Comparison of ENCODE assay signal across 14 cellular contexts in the genomic region with DNA sequence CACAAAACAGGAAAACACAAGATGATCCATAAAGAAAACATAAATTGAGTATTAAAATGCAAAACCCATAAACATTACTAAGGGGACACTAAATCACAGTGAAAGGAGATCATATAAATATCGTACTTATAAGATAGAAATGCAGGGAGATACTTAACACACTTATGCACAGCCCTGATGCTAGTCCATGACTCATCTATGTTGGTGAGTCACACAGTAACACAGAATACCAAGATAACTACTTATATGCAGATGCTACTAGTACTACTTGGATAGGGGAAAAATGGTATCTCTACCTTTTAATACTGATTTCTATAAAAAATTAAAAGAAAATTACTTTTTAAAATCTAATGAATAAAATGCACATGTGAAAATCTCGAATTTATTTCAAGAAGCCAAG.
DNase-seq lines count a peak whose midpoint lies in the region; ATAC-seq and TF ChIP-seq lines count a peak whose summit lies in the region.
"Had no signal": no experiment of that assay in that cellular context is flagged by ENCODE, and none has a peak within 500 bp of the region (broad histone marks: within the 10 kb centered on the region; RNA-seq: fewer than 3 reads in every experiment).

No MANE protein-coding gene starts in this region.

- ATAC-seq in GM21619 (IDR thresholded peaks at IDR 0.05; ENCODE audit: unreplicated experiment) = no peak
- ATAC-seq in GM18861 (IDR thresholded peaks at IDR 0.05; ENCODE audit: unreplicated experiment) = no peak
- ATAC-seq: lower lobe of right lung had no signal

- H3K4me1 ChIP-seq in osteoblast (ENCODE audit: insufficient read depth, low read length) = no peaks in the 10 kb centered on the region
- H3K4me1 ChIP-seq: lower lobe of right lung, tibial nerve had no signal

- H3K79me2 ChIP-seq in osteoblast (ENCODE audit: insufficient read depth, low read length) = no peaks in the 10 kb centered on the region

- peaks cover 5% of the 10 kb centered on the region for H3K4me1 Mint-ChIP-seq in progenitor cell of endocrine pancreas (ENCODE audit: low read depth)
- H3K4me1 Mint-ChIP-seq: H9 had no signal

- H3K27ac Mint-ChIP-seq in progenitor cell of endocrine pancreas = no peak overlapping the region
- H3K27ac Mint-ChIP-seq: H9 had no signal

- no peaks in the 10 kb centered on the region for H3K27me3 ChIP-seq in osteoblast (ENCODE audit: insufficient read depth, low read length)
- H3K27me3 ChIP-seq: tibial nerve had no signal

- H3K4me2 ChIP-seq in osteoblast (ENCODE audit: insufficient read depth, low read length) = no peak overlapping the region

- no peak overlapping the region for H2AFZ ChIP-seq in osteoblast (ENCODE audit: low read length)

- DNase-seq in DMS53 treated with DMSO at 0.1 percent for 48 hours (lab: John Stamatoyannopoulos, UW; ENCODE audit: unreplicated experiment) (peak; percentile 77), M059J (ENCODE audit: low read depth) (peak; percentile 90), dedifferentiated amniotic fluid mesenchymal stem cell (ENCODE audit: extremely low spot score) (peak; percentile 71), osteoblast (ENCODE audit: insufficient read length, low spot score, missing footprints) (peak; percentile 96), UCSD-AML1 (lab: John Stamatoyannopoulos, UW; ENCODE audit: unreplicated experiment) (no peak), progenitor cell of endocrine pancreas (ENCODE audit: low spot score, unreplicated experiment) (no peak)
- DNase-seq: GF-D8; H9; lower lobe of right lung; NCI-H1105 treated with DMSO at 0.1 percent for 48 hours; NK-92 treated with Interleukin-12 subunit alpha and Interleukin-12 subunit beta, amount 100 ng/mL, for 24 hours had no signal

- TF ChIP-seq CTCF in osteoblast (IDR thresholded peaks at IDR 0.05; ENCODE audit: extremely low read depth, low read depth, low read length) (no peak), progenitor cell of endocrine pancreas (IDR thresholded peaks at IDR 0.05; ENCODE audit: unreplicated experiment) (no peak)

- no peak overlapping the region for H3K4me3 ChIP-seq in osteoblast (ENCODE audit: insufficient read depth, low read length)
- H3K4me3 ChIP-seq: lower lobe of right lung, tibial nerve had no signal

- H3K4me3 Mint-ChIP-seq in progenitor cell of endocrine pancreas (ENCODE audit: low read depth) = no peak overlapping the region
- H3K4me3 Mint-ChIP-seq: H9 had no signal

- H3K36me3 ChIP-seq in osteoblast (ENCODE audit: insufficient read depth, low read length) = no peaks in the 10 kb centered on the region
- H3K36me3 ChIP-seq: lower lobe of right lung, tibial nerve had no signal

- H4K20me1 ChIP-seq in osteoblast (ENCODE audit: insufficient read depth, low read length) = peaks cover 5% of the 10 kb centered on the region

- H3K27me3 Mint-ChIP-seq in progenitor cell of endocrine pancreas = no peaks in the 10 kb centered on the region

- no peaks in the 10 kb centered on the region for H3K9me3 Mint-ChIP-seq in progenitor cell of endocrine pancreas (ENCODE audit: low read depth)
- H3K9me3 Mint-ChIP-seq: H9 had no signal

- H3K36me3 Mint-ChIP-seq in progenitor cell of endocrine pancreas (ENCODE audit: insufficient read depth) = no peaks in the 10 kb centered on the region

- no peak overlapping the region for H3K27ac ChIP-seq in osteoblast (ENCODE audit: low read depth, low read length)
- H3K27ac ChIP-seq: lower lobe of right lung, tibial nerve had no signal

- no peaks in the 10 kb centered on the region for H3K9me3 ChIP-seq in osteoblast (ENCODE audit: low read depth, low read length)
- H3K9me3 ChIP-seq: lower lobe of right lung, tibial nerve had no signal

Comparison
In these comparisons a context has a peak if more than half of its experiments do, and no peak if none do; other contexts are left out.
1. DNase-seq: peak in DMS53 treated with DMSO at 0.1 percent for 48 hours (single experiment), M059J (single experiment), dedifferentiated amniotic fluid mesenchymal stem cell (single experiment) and osteoblast (single experiment); none in UCSD-AML1 (single experiment) and progenitor cell of endocrine pancreas (single experiment).